Comparison of ENCODE assay signal across 16 cellular contexts in genomic region chr14:59133202-59133601, GRCh38. TPM values are rescaled to one million over a fixed set of nuclear protein-coding genes. Genes with fewer than 3 reads are reported as not detected.
DNase-seq lines count a peak whose midpoint lies in the region; ATAC-seq, FAIRE-seq and TF ChIP-seq lines count a peak whose summit lies in the region.
"Had no signal": no experiment of that assay in that cellular context is flagged by ENCODE, and none has a peak within 500 bp of the region (broad histone marks: within the 10 kb centered on the region; RNA-seq: fewer than 3 reads in every experiment).

No MANE protein-coding gene starts in this region.

- no peak for TF ChIP-seq EP300 in K562 (IDR thresholded peaks at IDR 0.05; ENCODE audit: low read length)

- no peaks in the 10 kb centered on the region for H3K27me3 ChIP-seq in Loucy (ENCODE audit: insufficient read depth, low read length, poor library complexity, severe bottlenecking)
- peaks cover 0 to 16% of the 10 kb centered on the region in 2 experiments; a peak in 4 of 5 replicates for H3K27me3 ChIP-seq in K562 (ENCODE audit: control insufficient read depth in 2 of 2, insufficient read depth in 2 of 2, low read length in 2 of 2)
- H3K27me3 ChIP-seq: hepatocyte had no signal

- H3K4me3 ChIP-seq in Loucy (ENCODE audit: low read length, poor library complexity, severe bottlenecking) (no peak overlapping the region), K562 (no peak overlapping the region)
- H3K4me3 ChIP-seq: hepatocyte had no signal

- POLR2A ChIA-PET in K562 (lab: Yijun Ruan, JAX): no interaction called here

- no peak overlapping the region for H3K27ac ChIP-seq in K562 (ENCODE audit: extremely low read depth, low read depth, low read length)
- H3K27ac ChIP-seq: epithelial cell of prostate, hepatocyte had no signal

- H3K4me1 ChIP-seq in Loucy (ENCODE audit: insufficient read depth, low read length, poor library complexity, severe bottlenecking) (no peaks in the 10 kb centered on the region), K562 (replicated peaks in 1 of 2; ENCODE audit: control insufficient read depth in 2 of 2, insufficient read depth in 2 of 2, low read length in 2 of 2) (no peaks in the 10 kb centered on the region)

- intact Hi-C loops in K562 (cut with micrococcal nuclease): no loop called here
- intact Hi-C loops in posterior vena cava (cut with DNase I): no loop called here

- TF ChIP-seq CTCF in Loucy (conservative IDR thresholded peaks at IDR 0.05; ENCODE audit: low read length): peak; percentile 48
- TF ChIP-seq CTCF in K562 (IDR thresholded peaks at IDR 0.05 in 2 of 3, conservative IDR thresholded peaks at IDR 0.05 in 1 of 3; ENCODE audit: insufficient read depth in 2 of 3, low read depth in 1 of 3, low read length in 3 of 3): peak in 2 of 3 experiments; percentile 30 to 37; a peak in 2 of 6 replicates

- H3K9me2 ChIP-seq in Loucy (replicated peaks; ENCODE audit: low read depth, low read length): no peaks in the 10 kb centered on the region

- no peak for TF ChIP-seq POLR2A in K562 (conservative IDR thresholded peaks at IDR 0.05)

- ATAC-seq in K562: no peak; the same call in 2 of the 3 replicates
- no peak for ATAC-seq in HG02852 (IDR thresholded peaks at IDR 0.05; ENCODE audit: unreplicated experiment)
- ATAC-seq: activated naive CD4-positive, alpha-beta T cell treated with anti-CD3 and anti-CD28 coated beads, Interleukin-2, amount 50 U/mL, for 72 hours had no signal

- H3K9me3 ChIP-seq in Loucy (ENCODE audit: insufficient read depth, low read depth, low read length): no peaks in the 10 kb centered on the region
- H3K9me3 ChIP-seq in K562 (replicated peaks; ENCODE audit: control insufficient read depth, insufficient read depth, low read depth, low read length): no peaks in the 10 kb centered on the region

- no peak for FAIRE-seq in K562 (lab: Jason Lieb, UNC)

- no TSS peak for BruUV-seq in K562 (replicated peaks; lab: Mats Ljungman, UMichigan)

- CTCF ChIA-PET in K562 (lab: Yijun Ruan, JAX; ENCODE audit: low intra/inter-chr PET ratio): no interaction called here

- H2AFZ ChIP-seq in Loucy (ENCODE audit: low read length) (no peak overlapping the region), K562 (ENCODE audit: low read depth, low read length) (no peak overlapping the region)
- H2AFZ ChIP-seq: hepatocyte had no signal

- WGBS in K562 (ENCODE audit: insufficient coverage, low coverage, missing lambda C conversion rate): 3% methylated on average over 2 of the region's 2 CpGs

- no peaks in the 10 kb centered on the region for H3F3A ChIP-seq in Loucy (ENCODE audit: low read depth)

- H3K36me3 ChIP-seq in Loucy (ENCODE audit: insufficient read depth, low read length) (no peaks in the 10 kb centered on the region), K562 (ENCODE audit: control insufficient read depth, insufficient read depth, low read length) (no peaks in the 10 kb centered on the region)

- DNase-seq in ELR (ENCODE audit: low read depth) (peak; percentile 7), K562 (ENCODE audit: extremely low read depth in 1 of 4, low spot score in 3 of 4) (peak in 2 of 4 experiments; percentile 5 to 11), lung microvascular endothelial cell (ENCODE audit: low read depth in 2 of 2) (peak; percentile 31 to 34), posterior vena cava (ENCODE audit: low spot score) (no peak), dedifferentiated amniotic fluid mesenchymal stem cell (ENCODE audit: extremely low spot score) (no peak), DMS153 (lab: John Stamatoyannopoulos, UW) (no peak)
- DNase-seq: activated CD4-positive, alpha-beta T cell treated with anti-CD3 and anti-CD28 coated beads for 4 hours; NCI-H1048; posterior cingulate gyrus; stimulated activated CD4-positive, alpha-beta T cell treated with anti-CD3 and anti-CD28 coated beads, Interleukin-15, amount 100 ng/mL, for 24 hours; T-helper 2 cell had no signal

- no peaks in the 10 kb centered on the region for H3K79me2 ChIP-seq in Loucy (ENCODE audit: insufficient read depth, low read length)
- H3K79me2 ChIP-seq in K562 (ENCODE audit: control insufficient read depth, insufficient read depth, low read length): no peaks in the 10 kb centered on the region
- H3K79me2 ChIP-seq: hepatocyte had no signal

- peak in 1 of 2 experiments; percentile 67; a peak in 2 of 4 replicates for TF ChIP-seq RAD21 in K562 (CRISPR knock-in tag; conservative IDR thresholded peaks at IDR 0.05 in 1 of 2, IDR thresholded peaks at IDR 0.05 in 1 of 2)

- no peaks in the 10 kb centered on the region for H3K9me1 ChIP-seq in K562 (ENCODE audit: control insufficient read depth, insufficient read depth, low read length)

- H3K4me2 ChIP-seq in Loucy (ENCODE audit: low read depth, low read length, poor library complexity, severe bottlenecking): no peak overlapping the region
- H3K4me2 ChIP-seq in K562 (ENCODE audit: insufficient read depth, low read length): no peak overlapping the region
- H3K4me2 ChIP-seq: hepatocyte had no signal

- H4K20me1 ChIP-seq in Loucy (ENCODE audit: insufficient read depth, low read length, poor library complexity, severe bottlenecking) (no peaks in the 10 kb centered on the region), K562 (replicated peaks; ENCODE audit: control insufficient read depth, insufficient read depth, low read length) (no peaks in the 10 kb centered on the region)

- in situ Hi-C loops in K562 (cut with MboI): no loop called here

- no peak overlapping the region for H3K9ac ChIP-seq in Loucy (ENCODE audit: low read depth, low read length, poor library complexity, severe bottlenecking)
- no peak overlapping the region for H3K9ac ChIP-seq in K562 (ENCODE audit: insufficient read depth in 1 of 2, low read depth in 2 of 2, low read length in 2 of 2)

TF ChIP-seq in K562, 482 proteins besides CTCF, POLR2A, EP300 and RAD21 (continues in another document):
- TF ChIP-seq, protein P1, sequence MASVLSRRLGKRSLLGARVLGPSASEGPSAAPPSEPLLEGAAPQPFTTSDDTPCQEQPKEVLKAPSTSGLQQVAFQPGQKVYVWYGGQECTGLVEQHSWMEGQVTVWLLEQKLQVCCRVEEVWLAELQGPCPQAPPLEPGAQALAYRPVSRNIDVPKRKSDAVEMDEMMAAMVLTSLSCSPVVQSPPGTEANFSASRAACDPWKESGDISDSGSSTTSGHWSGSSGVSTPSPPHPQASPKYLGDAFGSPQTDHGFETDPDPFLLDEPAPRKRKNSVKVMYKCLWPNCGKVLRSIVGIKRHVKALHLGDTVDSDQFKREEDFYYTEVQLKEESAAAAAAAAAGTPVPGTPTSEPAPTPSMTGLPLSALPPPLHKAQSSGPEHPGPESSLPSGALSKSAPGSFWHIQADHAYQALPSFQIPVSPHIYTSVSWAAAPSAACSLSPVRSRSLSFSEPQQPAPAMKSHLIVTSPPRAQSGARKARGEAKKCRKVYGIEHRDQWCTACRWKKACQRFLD (CRISPR knock-in tag; IDR thresholded peaks at IDR 0.05): no peak
- no peak for TF ChIP-seq DPF2 (IDR thresholded peaks at IDR 0.05)
- TF ChIP-seq, protein P2, sequence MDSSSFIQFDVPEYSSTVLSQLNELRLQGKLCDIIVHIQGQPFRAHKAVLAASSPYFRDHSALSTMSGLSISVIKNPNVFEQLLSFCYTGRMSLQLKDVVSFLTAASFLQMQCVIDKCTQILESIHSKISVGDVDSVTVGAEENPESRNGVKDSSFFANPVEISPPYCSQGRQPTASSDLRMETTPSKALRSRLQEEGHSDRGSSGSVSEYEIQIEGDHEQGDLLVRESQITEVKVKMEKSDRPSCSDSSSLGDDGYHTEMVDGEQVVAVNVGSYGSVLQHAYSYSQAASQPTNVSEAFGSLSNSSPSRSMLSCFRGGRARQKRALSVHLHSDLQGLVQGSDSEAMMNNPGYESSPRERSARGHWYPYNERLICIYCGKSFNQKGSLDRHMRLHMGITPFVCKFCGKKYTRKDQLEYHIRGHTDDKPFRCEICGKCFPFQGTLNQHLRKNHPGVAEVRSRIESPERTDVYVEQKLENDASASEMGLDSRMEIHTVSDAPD (CRISPR knock-in tag; IDR thresholded peaks at IDR 0.05): no peak
- no peak for TF ChIP-seq FOXP1 (CRISPR knock-in tag; IDR thresholded peaks at IDR 0.05)
- no peak for TF ChIP-seq HDAC1 (IDR thresholded peaks at IDR 0.05)
- TF ChIP-seq JUN (IDR thresholded peaks at IDR 0.05; ENCODE audit: borderline replicate concordance, low read depth, low read length): no peak
- TF ChIP-seq JUN (CRISPR knock-in tag; IDR thresholded peaks at IDR 0.05; ENCODE audit: borderline replicate concordance): no peak
- TF ChIP-seq STAT5A (IDR thresholded peaks at IDR 0.05; ENCODE audit: borderline replicate concordance, low read length): no peak
- TF ChIP-seq, protein P3, sequence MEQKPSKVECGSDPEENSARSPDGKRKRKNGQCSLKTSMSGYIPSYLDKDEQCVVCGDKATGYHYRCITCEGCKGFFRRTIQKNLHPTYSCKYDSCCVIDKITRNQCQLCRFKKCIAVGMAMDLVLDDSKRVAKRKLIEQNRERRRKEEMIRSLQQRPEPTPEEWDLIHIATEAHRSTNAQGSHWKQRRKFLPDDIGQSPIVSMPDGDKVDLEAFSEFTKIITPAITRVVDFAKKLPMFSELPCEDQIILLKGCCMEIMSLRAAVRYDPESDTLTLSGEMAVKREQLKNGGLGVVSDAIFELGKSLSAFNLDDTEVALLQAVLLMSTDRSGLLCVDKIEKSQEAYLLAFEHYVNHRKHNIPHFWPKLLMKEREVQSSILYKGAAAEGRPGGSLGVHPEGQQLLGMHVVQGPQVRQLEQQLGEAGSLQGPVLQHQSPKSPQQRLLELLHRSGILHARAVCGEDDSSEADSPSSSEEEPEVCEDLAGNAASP (IDR thresholded peaks at IDR 0.05): no peak
- no peak for TF ChIP-seq ERF (CRISPR knock-in tag; IDR thresholded peaks at IDR 0.05)

RNA-seq across cellular contexts. Expression of gene DAAM1, which starts 55.3 kb away (rescaled TPM):
- 14.8 and 51.6 TPM in 2 replicates for total RNA-seq in K562 (2011; cell fraction: chromatin; rRNA removed; ENCODE audit: low replicate concordance)
- total RNA-seq in K562 (2011; cell fraction: nucleolus; rRNA removed): 7.2 and 11.1 TPM in 2 replicates
- total RNA-seq in K562 (2011; cell fraction: nucleoplasm; rRNA removed): 19.7 and 34.7 TPM in 2 replicates
- 3.0 and 4.3 TPM in 2 replicates for total RNA-seq in K562 (2014; rRNA removed)
- 6.7 and 10.9 TPM in 2 replicates for total RNA-seq in K562 (2014; rRNA removed; fragmentation: Illumina TruSeq; extraction: Trizol)
- 4.6 and 5.5 TPM in 2 replicates for total RNA-seq in K562 (2015; rRNA removed; fragmentation: Illumina TruSeq; extraction: Trizol)
- 10.5 and 11.6 TPM in 2 replicates for total RNA-seq in K562 (2021)
- polyA plus RNA-seq in K562 (2011; rRNA removed): 8.4 and 10.5 TPM in 2 replicates
- polyA plus RNA-seq in K562 (2011; cell fraction: cytosol; rRNA removed): 1.2 and 3.4 TPM in 2 replicates
- 5.4 and 10.2 TPM in 2 replicates for polyA plus RNA-seq in K562 (2011; cell fraction: nucleus; rRNA removed)
- polyA plus RNA-seq in K562 (2012): 3.9 and 5.9 TPM in 2 replicates
- polyA plus RNA-seq in K562 (2014; fragmentation: Illumina TruSeq; extraction: Trizol): 8.2 and 10.6 TPM in 2 replicates
- polyA plus RNA-seq in K562 (2014; fragmentation: Nextera tagmentation; extraction: Ambion mirVana): 1 to 10 TPM; 3.6 to 6.3 TPM
- polyA plus RNA-seq in K562 (2014; rRNA removed): 5.0 and 7.0 TPM in 2 replicates
- polyA minus RNA-seq in K562 (2011; rRNA and poly(A)+ RNA removed): 38.4 and 55.9 TPM in 2 replicates
- 3.5 and 3.6 TPM in 2 replicates for polyA minus RNA-seq in K562 (2011; cell fraction: cytosol; rRNA and poly(A)+ RNA removed)
- 20.7 and 36.2 TPM in 2 replicates for polyA minus RNA-seq in K562 (2011; cell fraction: nucleus; rRNA and poly(A)+ RNA removed)
- total RNA-seq in lung microvascular endothelial cell: 23.0 and 25.7 TPM in 2 replicates
- total RNA-seq in posterior vena cava: 10 to 100 TPM; 73.7 TPM

Comparison
In these comparisons a context has a peak if more than half of its experiments do, and no peak if none do; other contexts are left out.
1. DNase-seq: peak in ELR (single experiment) and lung microvascular endothelial cell (2 of 2); none in posterior vena cava (single experiment), dedifferentiated amniotic fluid mesenchymal stem cell (single experiment) and DMS153 (single experiment).